Comparison of ENCODE assay signal across 8 cellular contexts in the genomic region with DNA sequence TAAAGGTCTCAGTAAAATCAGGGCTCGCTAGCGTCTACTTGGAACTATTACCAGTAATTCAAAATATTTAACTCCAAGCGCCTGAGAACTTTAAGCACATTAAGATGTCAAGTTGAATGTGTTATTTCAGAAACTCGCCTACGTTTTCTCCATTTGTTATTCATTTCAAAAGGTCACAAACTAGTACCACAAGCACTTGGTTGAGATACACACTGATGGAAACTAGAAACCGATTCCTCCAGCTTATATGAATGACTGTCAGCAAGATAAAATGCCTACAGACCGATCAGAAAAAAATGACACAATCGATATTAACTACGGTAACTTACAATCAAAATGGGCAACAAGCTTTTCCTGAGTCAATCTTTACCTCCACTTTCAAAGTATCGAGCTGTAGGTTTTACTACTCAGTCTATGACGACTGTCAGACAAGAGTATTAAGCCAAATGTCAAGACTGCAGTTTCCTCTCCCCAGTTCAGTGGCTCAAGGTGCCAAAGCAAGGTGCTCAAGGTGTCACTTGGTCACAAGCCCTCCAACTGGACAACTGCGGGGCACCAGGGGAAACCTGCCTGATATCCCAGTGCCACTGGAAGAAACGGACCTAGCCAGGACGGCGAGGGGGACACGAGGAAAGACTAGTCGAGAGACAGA.
DNase-seq lines count a peak whose midpoint lies in the region; ATAC-seq lines count a peak whose summit lies in the region.

No MANE protein-coding gene starts in this region.

- H3K9me3 Mint-ChIP-seq in activated T-cell treated with anti-CD3 and anti-CD28 coated beads, Interleukin-2, amount 50 U/mL, for 24 hours, result no peaks in the 10 kb centered on the region
- no peaks in the 10 kb centered on the region for H3K9me3 Mint-ChIP-seq in stimulated activated naive B cell treated with anti-CD40 and anti-IgM and Interleukin-4, amounts not matched to agents 10 μg/mL and 1 μg/mL and 100 μg/mL, for 72 hours

- DNase-seq in activated CD8-positive, alpha-beta memory T cell treated with anti-CD3 and anti-CD28 coated beads for 24 hours, result peak; percentile 83
- DNase-seq in activated CD8-positive, alpha-beta memory T cell treated with anti-CD3 and anti-CD28 coated beads, Interleukin-2, amount 50 U/mL, for 4 hours, result no peak
- peak; percentile 74 for DNase-seq in activated T-cell treated with anti-CD3 and anti-CD28 coated beads, Interleukin-2, amount 50 U/mL, for 24 hours
- DNase-seq in iPS DF 6.9 (ENCODE audit: low read depth, low spot score) (no peak), CD1c-positive myeloid dendritic cell (ENCODE audit: extremely low spot score) (no peak), DMS53 treated with DMSO at 0.1 percent for 48 hours (lab: John Stamatoyannopoulos, UW; ENCODE audit: unreplicated experiment) (no peak)
- no peak for DNase-seq in stimulated activated naive B cell treated with anti-CD40 and anti-IgM and Interleukin-4, amounts not matched to agents 10 μg/mL and 1 μg/mL and 100 μg/mL, for 72 hours
- no peak for DNase-seq in effector CD8-positive, alpha-beta T cell (lab: John Stamatoyannopoulos, UW)

- H3K27me3 ChIP-seq in iPS DF 6.9 (ENCODE audit: control insufficient read depth, insufficient read depth, low read length), result peaks cover 29% of the 10 kb centered on the region

- H3K36me3 ChIP-seq in iPS DF 6.9 (ENCODE audit: control insufficient read depth, insufficient read depth, low read length), result no peaks in the 10 kb centered on the region; the same call in 1 of the 2 replicates

- peak in 1 of 2 donors; percentile 19 for ATAC-seq in stimulated activated naive B cell treated with anti-CD40 and anti-IgM and Interleukin-4, amounts not matched to agents 10 μg/mL and 1 μg/mL and 100 μg/mL, for 72 hours (replicated peaks)

- H3K4me1 Mint-ChIP-seq in activated T-cell treated with anti-CD3 and anti-CD28 coated beads, Interleukin-2, amount 50 U/mL, for 24 hours (ENCODE audit: low read depth), result peaks cover 53% of the 10 kb centered on the region
- H3K4me1 Mint-ChIP-seq in stimulated activated naive B cell treated with anti-CD40 and anti-IgM and Interleukin-4, amounts not matched to agents 10 μg/mL and 1 μg/mL and 100 μg/mL, for 72 hours, result peaks cover 24 to 36% of the 10 kb centered on the region in 2 donors

- peak overlapping the region; percentile 98 for H3K4me3 Mint-ChIP-seq in activated T-cell treated with anti-CD3 and anti-CD28 coated beads, Interleukin-2, amount 50 U/mL, for 24 hours
- peak overlapping the region; percentile 97 for H3K4me3 Mint-ChIP-seq in stimulated activated naive B cell treated with anti-CD40 and anti-IgM and Interleukin-4, amounts not matched to agents 10 μg/mL and 1 μg/mL and 100 μg/mL, for 72 hours

- peaks cover 5% of the 10 kb centered on the region; the same call in 1 of the 2 replicates for H3K4me1 ChIP-seq in iPS DF 6.9 (ENCODE audit: control insufficient read depth, insufficient read depth, low read length)

- peak overlapping the region; percentile 100 for H3K27ac Mint-ChIP-seq in activated T-cell treated with anti-CD3 and anti-CD28 coated beads, Interleukin-2, amount 50 U/mL, for 24 hours
- peak overlapping the region; percentile 97 for H3K27ac Mint-ChIP-seq in stimulated activated naive B cell treated with anti-CD40 and anti-IgM and Interleukin-4, amounts not matched to agents 10 μg/mL and 1 μg/mL and 100 μg/mL, for 72 hours

- WGBS in iPS DF 6.9 (ENCODE audit: insufficient coverage, insufficient read length), result no CpG with 5 or more reads among the region's 17 CpGs

- H3K27me3 Mint-ChIP-seq in activated T-cell treated with anti-CD3 and anti-CD28 coated beads, Interleukin-2, amount 50 U/mL, for 24 hours, result peaks cover 30% of the 10 kb centered on the region
- peaks cover 29 to 32% of the 10 kb centered on the region in 2 donors for H3K27me3 Mint-ChIP-seq in stimulated activated naive B cell treated with anti-CD40 and anti-IgM and Interleukin-4, amounts not matched to agents 10 μg/mL and 1 μg/mL and 100 μg/mL, for 72 hours

- H3K36me3 Mint-ChIP-seq in activated T-cell treated with anti-CD3 and anti-CD28 coated beads, Interleukin-2, amount 50 U/mL, for 24 hours (ENCODE audit: low read depth), result peaks cover 54% of the 10 kb centered on the region
- peaks cover 8 to 22% of the 10 kb centered on the region in 2 donors for H3K36me3 Mint-ChIP-seq in stimulated activated naive B cell treated with anti-CD40 and anti-IgM and Interleukin-4, amounts not matched to agents 10 μg/mL and 1 μg/mL and 100 μg/mL, for 72 hours

- no peak overlapping the region for H3K27ac ChIP-seq in iPS DF 6.9 (ENCODE audit: low read length)

- no peaks in the 10 kb centered on the region for H3K9me3 ChIP-seq in iPS DF 6.9 (ENCODE audit: control insufficient read depth, insufficient read depth, low read length)

- H3K4me3 ChIP-seq in iPS DF 6.9 (ENCODE audit: low read length), result peak overlapping the region; percentile 92; the same call in 1 of the 2 replicates

Comparison
In these comparisons a context has a peak if more than half of its experiments do, and no peak if none do; other contexts are left out.
1. DNase-seq: peak in activated CD8-positive, alpha-beta memory T cell treated with anti-CD3 and anti-CD28 coated beads for 24 hours (single experiment) and activated T-cell treated with anti-CD3 and anti-CD28 coated beads, Interleukin-2, amount 50 U/mL, for 24 hours (single experiment); none in activated CD8-positive, alpha-beta memory T cell treated with anti-CD3 and anti-CD28 coated beads, Interleukin-2, amount 50 U/mL, for 4 hours (single experiment), iPS DF 6.9 (single experiment), stimulated activated naive B cell treated with anti-CD40 and anti-IgM and Interleukin-4, amounts not matched to agents 10 μg/mL and 1 μg/mL and 100 μg/mL, for 72 hours (single experiment), effector CD8-positive, alpha-beta T cell (single experiment), CD1c-positive myeloid dendritic cell (single experiment) and DMS53 treated with DMSO at 0.1 percent for 48 hours (single experiment).